In the genomic region with DNA sequence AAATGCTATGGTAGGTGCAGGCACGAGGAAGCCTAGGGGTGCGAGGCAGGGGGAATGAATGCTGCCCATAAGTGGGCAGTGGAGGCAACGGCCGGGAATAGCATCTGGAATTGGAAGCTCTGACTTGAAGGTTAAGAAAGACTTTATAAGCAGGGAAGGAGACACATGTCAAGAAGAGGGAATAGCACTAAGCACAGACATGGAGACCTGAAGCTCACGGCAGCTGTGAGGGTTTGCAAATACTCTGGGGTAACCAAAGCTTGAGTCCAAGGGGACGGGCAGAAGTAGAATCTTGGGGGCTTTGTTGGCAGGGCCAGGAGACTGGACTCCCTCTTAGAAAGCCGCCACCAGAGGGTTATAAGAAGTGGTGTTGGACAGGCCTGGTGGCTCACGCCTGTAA, we compare ENCODE assay signal across 28 cellular contexts.
"Had no signal": no experiment of that assay in that cellular context is flagged by ENCODE, and none has a peak within 500 bp of the region (broad histone marks: within the 10 kb centered on the region; RNA-seq: fewer than 3 reads in every experiment).

No MANE protein-coding gene starts in this region.

- H3K27ac ChIP-seq: neural progenitor cell, pancreas, psoas muscle, right lobe of liver, sigmoid colon, thoracic aorta, thyroid gland, tibial nerve, upper lobe of left lung, vagina had no signal

- H3K4me1 Mint-ChIP-seq: naive thymus-derived CD4-positive, alpha-beta T cell; natural killer cell; stimulated activated memory B cell treated with anti-CD40 and anti-IgM and Interleukin-4, amounts not matched to agents 10 μg/mL and 1 μg/mL and 100 μg/mL, for 72 hours; stimulated activated naive CD8-positive, alpha-beta T cell treated with anti-CD3 and anti-CD28 coated beads, Interleukin-15, amount 100 ng/mL, for 72 hours had no signal

- DNase-seq: naive thymus-derived CD4-positive, alpha-beta T cell; natural killer cell; occipital lobe; psoas muscle; right cardiac atrium; right lobe of liver; sigmoid colon; small intestine; stimulated activated CD4-positive, alpha-beta T cell treated with anti-CD3 and anti-CD28 coated beads, Interleukin-12 subunit alpha, Interleukin-12 subunit beta, amount 100 ng/mL, for 4 hours; stimulated activated CD4-positive, alpha-beta T cell treated with anti-CD3 and anti-CD28 coated beads, Interleukin-1b, Interleukin-23, amount 100 ng/mL, for 48 hours; stimulated activated CD4-positive, alpha-beta T cell treated with anti-CD3 and anti-CD28 coated beads, Interleukin-4, amount 100 ng/mL, for 1 hour; stimulated activated CD4-positive, alpha-beta T cell treated with anti-CD3 and anti-CD28 coated beads, Interleukin-4, amount 100 ng/mL, for 4 hours; stimulated activated CD8-positive, alpha-beta memory T cell treated with anti-CD3 and anti-CD28 coated beads, Interleukin-4, amount 100 ng/mL, for 48 hours; stimulated activated naive CD4-positive, alpha-beta T cell; stimulated activated naive CD8-positive, alpha-beta T cell treated with anti-CD3 and anti-CD28 coated beads, Interleukin-15, amount 100 ng/mL, for 72 hours; stimulated activated naive CD8-positive, alpha-beta T cell treated with anti-CD3 and anti-CD28 coated beads, Interleukin-15, Interleukin-2, amounts not matched to agents 100 U/mL and 50 U/mL, for 24 hours; thyroid gland; trophoblast cell; upper lobe of left lung had no signal

- H3K27ac Mint-ChIP-seq: naive thymus-derived CD4-positive, alpha-beta T cell; natural killer cell; nephron; neural progenitor cell; progenitor cell of endocrine pancreas; stimulated activated memory B cell treated with anti-CD40 and anti-IgM and Interleukin-4, amounts not matched to agents 10 μg/mL and 1 μg/mL and 100 μg/mL, for 72 hours; stimulated activated naive CD8-positive, alpha-beta T cell treated with anti-CD3 and anti-CD28 coated beads, Interleukin-15, amount 100 ng/mL, for 72 hours had no signal

- H3K9ac ChIP-seq: neural progenitor cell had no signal

- FAIRE-seq: pancreas, small intestine, urothelium cell line had no signal

- ATAC-seq: naive thymus-derived CD4-positive, alpha-beta T cell; natural killer cell; pancreas; psoas muscle; right cardiac atrium; right lobe of liver; stimulated activated memory B cell treated with anti-CD40 and anti-IgM and Interleukin-4, amounts not matched to agents 10 μg/mL and 1 μg/mL and 100 μg/mL, for 72 hours; stimulated activated naive CD8-positive, alpha-beta T cell treated with anti-CD3 and anti-CD28 coated beads, Interleukin-15, amount 100 ng/mL, for 72 hours; stimulated activated naive CD8-positive, alpha-beta T cell treated with anti-CD3 and anti-CD28 coated beads, Interleukin-15, Interleukin-2, amounts not matched to agents 100 U/mL and 50 U/mL, for 24 hours had no signal

- H3K4me3 ChIP-seq: neural progenitor cell, pancreas, psoas muscle, right lobe of liver, sigmoid colon, thoracic aorta, thyroid gland, tibial nerve, upper lobe of left lung, vagina had no signal

- H3K9me3 ChIP-seq: pancreas, psoas muscle, right lobe of liver, sigmoid colon, thoracic aorta, thyroid gland, tibial nerve, upper lobe of left lung, vagina had no signal

- H3K4me1 ChIP-seq: pancreas, psoas muscle, right lobe of liver, upper lobe of left lung had no signal

- H3K36me3 Mint-ChIP-seq: naive thymus-derived CD4-positive, alpha-beta T cell; natural killer cell; neural progenitor cell; stimulated activated memory B cell treated with anti-CD40 and anti-IgM and Interleukin-4, amounts not matched to agents 10 μg/mL and 1 μg/mL and 100 μg/mL, for 72 hours had no signal

- H3K36me3 ChIP-seq: neural progenitor cell, pancreas, right lobe of liver, thoracic aorta, thyroid gland, vagina had no signal

- H3K4me3 Mint-ChIP-seq: naive thymus-derived CD4-positive, alpha-beta T cell; natural killer cell; nephron; neural progenitor cell; stimulated activated memory B cell treated with anti-CD40 and anti-IgM and Interleukin-4, amounts not matched to agents 10 μg/mL and 1 μg/mL and 100 μg/mL, for 72 hours; stimulated activated naive CD8-positive, alpha-beta T cell treated with anti-CD3 and anti-CD28 coated beads, Interleukin-15, amount 100 ng/mL, for 72 hours had no signal
